ENCODE assay signal across 21 cellular contexts in the genomic region with DNA sequence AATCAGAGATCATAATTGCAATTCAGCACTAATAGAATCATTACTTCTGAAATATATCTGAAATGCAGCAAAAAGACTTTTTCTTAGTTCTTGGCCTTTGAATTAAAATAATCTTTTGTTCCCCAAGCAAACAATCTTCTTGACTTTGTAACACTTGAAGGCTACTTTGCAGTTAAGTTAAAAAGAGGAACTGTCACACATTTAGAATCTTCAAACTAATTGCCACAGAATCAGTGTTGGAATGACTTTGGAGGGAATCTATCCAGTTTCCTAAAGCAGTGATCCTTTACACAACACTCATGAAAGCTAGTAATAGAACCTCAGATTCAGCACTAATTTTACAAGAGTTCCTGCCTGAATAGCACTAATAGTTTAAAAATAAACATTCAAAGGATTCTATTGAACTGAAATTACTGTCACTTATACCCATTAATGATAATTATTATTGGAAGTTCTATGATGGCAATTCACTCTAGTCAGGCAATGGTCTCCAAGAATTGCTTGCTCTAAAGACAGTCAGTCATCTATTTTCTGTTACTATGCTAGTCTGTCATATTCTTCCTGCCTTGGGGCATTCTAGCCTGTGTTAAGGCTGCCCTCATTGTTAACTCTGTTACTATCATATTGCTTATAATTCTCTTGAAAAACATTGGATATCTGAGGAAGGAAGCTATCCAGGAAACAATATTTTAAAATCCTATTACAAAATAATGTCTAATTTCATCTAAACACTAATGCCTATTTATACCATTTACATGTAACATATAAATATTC.
"Had no signal": no experiment of that assay in that cellular context is flagged by ENCODE, and none has a peak within 500 bp of the region (broad histone marks: within the 10 kb centered on the region; RNA-seq: fewer than 3 reads in every experiment).

No MANE protein-coding gene starts in this region.

- H3K4me3 Mint-ChIP-seq: activated CD4-positive, alpha-beta T cell treated with anti-CD3 and anti-CD28 coated beads, Interleukin-2, amount 10 ng/mL, durations not matched to agents 24 days and 14 days; activated CD8-positive, alpha-beta T cell treated with anti-CD3 and anti-CD28 coated beads for 36 hours; activated naive CD8-positive, alpha-beta T cell treated with anti-CD3 and anti-CD28 coated beads, Interleukin-2, amount 10 ng/mL, durations not matched to agents 7 days and 5 days; activated T-helper 17 cell treated with anti-CD3 and anti-CD28 coated beads, Interleukin-2, amount 50 U/mL, for 72 hours; brain; immature natural killer cell; naive B cell; neural crest cell; stimulated activated naive CD8-positive, alpha-beta T cell treated with anti-CD3 and anti-CD28 coated beads, Interleukin-15, Interleukin-2, amounts not matched to agents 100 ng/mL and 50 ng/mL, for 24 hours had no signal

- H3K27ac Mint-ChIP-seq: activated CD4-positive, alpha-beta T cell treated with anti-CD3 and anti-CD28 coated beads, Interleukin-2, amount 10 ng/mL, durations not matched to agents 24 days and 14 days; activated CD8-positive, alpha-beta T cell treated with anti-CD3 and anti-CD28 coated beads for 36 hours; activated naive CD8-positive, alpha-beta T cell treated with anti-CD3 and anti-CD28 coated beads, Interleukin-2, amount 10 ng/mL, durations not matched to agents 7 days and 5 days; activated T-helper 17 cell treated with anti-CD3 and anti-CD28 coated beads, Interleukin-2, amount 50 U/mL, for 72 hours; brain; immature natural killer cell; naive B cell; stimulated activated naive CD8-positive, alpha-beta T cell treated with anti-CD3 and anti-CD28 coated beads, Interleukin-15, Interleukin-2, amounts not matched to agents 100 ng/mL and 50 ng/mL, for 24 hours had no signal

- H3K9me3 Mint-ChIP-seq: activated CD4-positive, alpha-beta T cell treated with anti-CD3 and anti-CD28 coated beads, Interleukin-2, amount 10 ng/mL, durations not matched to agents 24 days and 14 days; activated CD8-positive, alpha-beta T cell treated with anti-CD3 and anti-CD28 coated beads for 36 hours; activated naive CD8-positive, alpha-beta T cell treated with anti-CD3 and anti-CD28 coated beads, Interleukin-2, amount 10 ng/mL, durations not matched to agents 7 days and 5 days; activated T-helper 17 cell treated with anti-CD3 and anti-CD28 coated beads, Interleukin-2, amount 50 U/mL, for 72 hours; brain; immature natural killer cell; naive B cell; stimulated activated naive CD8-positive, alpha-beta T cell treated with anti-CD3 and anti-CD28 coated beads, Interleukin-15, Interleukin-2, amounts not matched to agents 100 ng/mL and 50 ng/mL, for 24 hours had no signal

- H3K4me3 ChIP-seq: gastroesophageal sphincter, heart right ventricle, left ventricle myocardium inferior, tibial nerve had no signal

- DNase-seq: activated CD4-positive, alpha-beta T cell treated with anti-CD3 and anti-CD28 coated beads, Interleukin-2, amount 10 ng/mL, durations not matched to agents 24 days and 14 days; activated CD8-positive, alpha-beta T cell treated with anti-CD3 and anti-CD28 coated beads for 36 hours; activated naive CD4-positive, alpha-beta T cell; activated naive CD8-positive, alpha-beta T cell treated with anti-CD3 and anti-CD28 coated beads, Interleukin-2, amount 10 ng/mL, durations not matched to agents 7 days and 5 days; activated T-cell treated with anti-CD3 and anti-CD28 coated beads, Interleukin-2, amount 50 U/mL, for 1 hour; amygdala; caudate nucleus; heart right ventricle; immature natural killer cell; kidney glomerular epithelial cell; left ventricle myocardium inferior; naive B cell; T1000 had no signal

- H3K27me3 Mint-ChIP-seq: activated CD4-positive, alpha-beta T cell treated with anti-CD3 and anti-CD28 coated beads, Interleukin-2, amount 10 ng/mL, durations not matched to agents 24 days and 14 days; activated CD8-positive, alpha-beta T cell treated with anti-CD3 and anti-CD28 coated beads for 36 hours; activated naive CD8-positive, alpha-beta T cell treated with anti-CD3 and anti-CD28 coated beads, Interleukin-2, amount 10 ng/mL, durations not matched to agents 7 days and 5 days; activated T-helper 17 cell treated with anti-CD3 and anti-CD28 coated beads, Interleukin-2, amount 50 U/mL, for 72 hours; brain; naive B cell; stimulated activated naive CD8-positive, alpha-beta T cell treated with anti-CD3 and anti-CD28 coated beads, Interleukin-15, Interleukin-2, amounts not matched to agents 100 ng/mL and 50 ng/mL, for 24 hours had no signal

- H3K36me3 Mint-ChIP-seq: brain, immature natural killer cell, naive B cell had no signal

- H3K9me3 ChIP-seq: gastroesophageal sphincter, heart right ventricle, left ventricle myocardium inferior, tibial nerve had no signal

- H3K4me1 Mint-ChIP-seq: activated CD4-positive, alpha-beta T cell treated with anti-CD3 and anti-CD28 coated beads, Interleukin-2, amount 10 ng/mL, durations not matched to agents 24 days and 14 days; activated naive CD8-positive, alpha-beta T cell treated with anti-CD3 and anti-CD28 coated beads, Interleukin-2, amount 10 ng/mL, durations not matched to agents 7 days and 5 days; activated T-helper 17 cell treated with anti-CD3 and anti-CD28 coated beads, Interleukin-2, amount 50 U/mL, for 72 hours; immature natural killer cell; naive B cell had no signal

- H3K27ac ChIP-seq: epithelial cell of prostate, gastroesophageal sphincter, heart right ventricle, left ventricle myocardium inferior, tibial nerve had no signal

- FAIRE-seq: urothelium cell line had no signal

- H3K27me3 ChIP-seq: gastroesophageal sphincter, heart right ventricle, tibial nerve had no signal

- ATAC-seq: activated CD8-positive, alpha-beta T cell treated with anti-CD3 and anti-CD28 coated beads for 36 hours; activated T-helper 17 cell treated with anti-CD3 and anti-CD28 coated beads, Interleukin-2, amount 50 U/mL, for 72 hours; gastroesophageal sphincter; heart right ventricle had no signal

- H3K4me1 ChIP-seq: gastroesophageal sphincter, heart right ventricle, left ventricle myocardium inferior, tibial nerve had no signal

- H3K36me3 ChIP-seq: gastroesophageal sphincter, heart right ventricle, left ventricle myocardium inferior, tibial nerve had no signal
